ENCODE assay signal across 9 cellular contexts in genomic region chr10:124697837-124698559, GRCh38. TPM values are rescaled to one million over a fixed set of nuclear protein-coding genes. Genes with fewer than 3 reads are reported as not detected.
DNase-seq lines count a peak whose midpoint lies in the region; ATAC-seq, FAIRE-seq and TF ChIP-seq lines count a peak whose summit lies in the region.
"Had no signal": no experiment of that assay in that cellular context is flagged by ENCODE, and none has a peak within 500 bp of the region (broad histone marks: within the 10 kb centered on the region; RNA-seq: fewer than 3 reads in every experiment).

No MANE protein-coding gene starts in this region.

- TF ChIP-seq CTCF in OCI-LY7 (conservative IDR thresholded peaks at IDR 0.05; ENCODE audit: low read length) (no peak), HepG2 (CRISPR knock-in tag; IDR thresholded peaks at IDR 0.05) (no peak)

- peak overlapping the region; percentile 65; the same call in 1 of the 2 replicates for H3K4me2 ChIP-seq in OCI-LY7 (ENCODE audit: low read length)
- no peak overlapping the region for H3K4me2 ChIP-seq in HepG2 (ENCODE audit: low read depth, low read length)
- H3K4me2 ChIP-seq: A549 had no signal

- H3K27ac ChIP-seq in OCI-LY7 (ENCODE audit: low read depth, low read length, poor library complexity, severe bottlenecking) (peak overlapping the region; percentile 74), HepG2 (ENCODE audit: extremely low read length, insufficient read depth, low read length) (no peak overlapping the region)
- H3K27ac ChIP-seq: A549 had no signal

- DNase-seq in DMS153 (lab: John Stamatoyannopoulos, UW) (peak; percentile 19), DMS153 treated with DMSO at 0.1 percent for 48 hours (lab: John Stamatoyannopoulos, UW; ENCODE audit: unreplicated experiment) (no peak), OCI-LY7 (ENCODE audit: low spot score) (no peak), cerebellum (ENCODE audit: low spot score) (peak; percentile 61), GM03348 (ENCODE audit: low spot score) (no peak), HepG2 (ENCODE audit: low spot score) (no peak)
- DNase-seq in stimulated activated CD4-positive, alpha-beta T cell treated with anti-CD3 and anti-CD28 coated beads, TNF-alpha, amount 100 ng/mL, for 1 hour (ENCODE audit: low read depth in 3 of 3, low spot score in 1 of 3), result peak in 2 of 3 donors; percentile 33 to 41

- TF ChIP-seq POLR2A in HepG2 (IDR thresholded peaks at IDR 0.05; ENCODE audit: insufficient read depth in 1 of 2, low read depth in 2 of 2, low read length in 2 of 2), result no peak

- no peak overlapping the region for H3K9ac ChIP-seq in HepG2 (ENCODE audit: insufficient read depth, low read depth, low read length)

- no peak for ATAC-seq in HG02938 (IDR thresholded peaks at IDR 0.05; ENCODE audit: unreplicated experiment)
- no peak for ATAC-seq in HepG2

- H3K4me1 ChIP-seq in OCI-LY7 (ENCODE audit: insufficient read depth, low read length, poor library complexity, severe bottlenecking) (peaks cover 61% of the 10 kb centered on the region), HepG2 (ENCODE audit: insufficient read depth, low read length) (no peaks in the 10 kb centered on the region)
- H3K4me1 ChIP-seq: A549 had no signal

- POLR2A ChIA-PET in OCI-LY7 (lab: Charles Lee), result interaction anchor here (1.7 to 2.4 kb wide), 2 partner anchors 8 to 19 kb away, joined by 5 to 15 read pairs; no protein-coding TSS in a partner anchor
- POLR2A ChIA-PET in HepG2 (lab: Yijun Ruan, JAX), result no interaction called here

- no peak for TF ChIP-seq EP300 in HepG2 (IDR thresholded peaks at IDR 0.05; ENCODE audit: low read depth in 2 of 2, low read length in 2 of 2)
- TF ChIP-seq EP300 in HepG2 (CRISPR knock-in tag; IDR thresholded peaks at IDR 0.05; ENCODE audit: borderline replicate concordance), result no peak

- H3K9me3 ChIP-seq in OCI-LY7 (ENCODE audit: low read length) (no peaks in the 10 kb centered on the region), HepG2 (ENCODE audit: low read length) (no peaks in the 10 kb centered on the region)
- H3K9me3 ChIP-seq: A549 had no signal

- H2AFZ ChIP-seq in OCI-LY7 (ENCODE audit: low read length), result no peak overlapping the region
- no peak overlapping the region for H2AFZ ChIP-seq in HepG2 (ENCODE audit: low read length)

- no peaks in the 10 kb centered on the region for H3K9me2 ChIP-seq in OCI-LY7 (ENCODE audit: insufficient read depth, low read length)

- intact Hi-C loops in OCI-LY7 (cut with micrococcal nuclease; ENCODE audit: unreplicated experiment), result no loop called here
- intact Hi-C loops in HepG2 (cut with micrococcal nuclease; ENCODE audit: unreplicated experiment), result no loop called here

- in situ Hi-C loops in HepG2 (cut with HindIII; ENCODE audit: extremely low pct_ligation_motif_present, low pct_unique_long_range_greater_than_20kb), result no loop called here

- no peaks in the 10 kb centered on the region for H3K27me3 ChIP-seq in HepG2 (ENCODE audit: control insufficient read depth in 1 of 2, insufficient read depth in 2 of 2, low read length in 2 of 2)

- BruUV-seq in OCI-LY7 (replicated peaks; lab: Mats Ljungman, UMichigan) (no TSS peak), HepG2 (replicated peaks; lab: Mats Ljungman, UMichigan) (no TSS peak)

- TF ChIP-seq RAD21 in HepG2 (CRISPR knock-in tag; IDR thresholded peaks at IDR 0.05), result no peak

- H4K20me1 ChIP-seq in OCI-LY7 (ENCODE audit: insufficient read depth, low read length) (no peaks in the 10 kb centered on the region), HepG2 (ENCODE audit: insufficient read depth, low read length) (0 out of 2 replicates have a peak, but pooled peaks cover 2% of the 10 kb centered on the region)

- peaks cover 92% of the 10 kb centered on the region for H3K36me3 ChIP-seq in OCI-LY7 (ENCODE audit: insufficient read depth, low read length)
- H3K36me3 ChIP-seq in HepG2 (replicated peaks in 1 of 2; ENCODE audit: control insufficient read depth in 1 of 2, insufficient read depth in 2 of 2, low read length in 2 of 2), result peaks cover 8 to 48% of the 10 kb centered on the region in 2 experiments; a peak in 4 of 5 replicates

- WGBS in HepG2 (ENCODE audit: low lambda C conversion rate), result 95% methylated on average over 4 of the region's 13 CpGs

- H3K79me2 ChIP-seq in OCI-LY7 (ENCODE audit: insufficient read depth, low read depth, low read length) (no peaks in the 10 kb centered on the region; the same call in 1 of the 2 replicates), HepG2 (ENCODE audit: insufficient read depth, low read length) (no peaks in the 10 kb centered on the region)

- no peak for FAIRE-seq in HepG2 (lab: Jason Lieb, UNC)
- FAIRE-seq: A549 had no signal

- CTCF ChIA-PET in OCI-LY7 (lab: Charles Lee; ENCODE audit: unreplicated experiment) (interaction anchor here (1.0 kb wide), 1 partner anchor 18 kb away, joined by 3 read pairs; no protein-coding TSS in a partner anchor), HepG2 (lab: Yijun Ruan, JAX; ENCODE audit: low intra/inter-chr PET ratio, low total read pairs) (no interaction called here)

- H3K4me3 ChIP-seq in OCI-LY7 (ENCODE audit: low read depth, low read length, poor library complexity, severe bottlenecking) (no peak overlapping the region), HepG2 (replicated peaks in 1 of 3; ENCODE audit: insufficient read depth in 1 of 3, low read depth in 2 of 3, low read length in 3 of 3) (no peak overlapping the region)
- H3K4me3 ChIP-seq: A549 had no signal

TF ChIP-seq in HepG2, 621 proteins besides CTCF, POLR2A, EP300 and RAD21 (continues in another document):
- TF ChIP-seq BCL3 (CRISPR knock-in tag; IDR thresholded peaks at IDR 0.05), result no peak
- TF ChIP-seq NCOA2 (CRISPR knock-in tag; IDR thresholded peaks at IDR 0.05), result no peak
- TF ChIP-seq ZNF775 (CRISPR knock-in tag; IDR thresholded peaks at IDR 0.05; ENCODE audit: borderline replicate concordance), result no peak
- TF ChIP-seq, protein P1, sequence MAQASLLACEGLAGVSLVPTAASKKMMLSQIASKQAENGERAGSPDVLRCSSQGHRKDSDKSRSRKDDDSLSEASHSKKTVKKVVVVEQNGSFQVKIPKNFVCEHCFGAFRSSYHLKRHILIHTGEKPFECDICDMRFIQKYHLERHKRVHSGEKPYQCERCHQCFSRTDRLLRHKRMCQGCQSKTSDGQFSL (CRISPR knock-in tag; IDR thresholded peaks at IDR 0.05), result no peak
- no peak for TF ChIP-seq IKZF1 (IDR thresholded peaks at IDR 0.05)
- TF ChIP-seq SKIL (CRISPR knock-in tag; IDR thresholded peaks at IDR 0.05; ENCODE audit: borderline replicate concordance), result no peak

RNA-seq across cellular contexts. Expression of gene FAM53B, which starts 46.2 kb away (rescaled TPM):
- 37.6 and 56.6 TPM in 2 replicates for total RNA-seq in OCI-LY7 (2014; rRNA removed; shearing (Covaris generic))
- total RNA-seq in OCI-LY7 (2022) (50.5 and 58.5 TPM in 2 replicates), cerebellum (35.2 TPM), HepG2 (2016; rRNA removed; fragmentation: Illumina TruSeq; extraction: Trizol) (17.6 and 19.3 TPM in 2 replicates)
- total RNA-seq in HepG2 (2016; cell fraction: cytosol; rRNA removed; fragmentation: Illumina TruSeq; extraction: Trizol; ENCODE audit: low read depth), result 37.4 and 40.4 TPM in 2 replicates
- 15.2 and 19.1 TPM in 2 replicates for total RNA-seq in HepG2 (2016; cell fraction: insoluble cytoplasmic fraction; rRNA removed; fragmentation: Illumina TruSeq; extraction: Trizol)
- 19.0 and 21.2 TPM in 2 replicates for total RNA-seq in HepG2 (2016; cell fraction: membrane; rRNA removed; fragmentation: Illumina TruSeq; extraction: Trizol)
- 13.6 and 18.0 TPM in 2 replicates for total RNA-seq in HepG2 (2016; cell fraction: nucleus; rRNA removed; fragmentation: Illumina TruSeq; extraction: Trizol)
- polyA plus RNA-seq in HepG2 (2011; rRNA removed), result 5.8 and 6.4 TPM in 2 replicates
- polyA plus RNA-seq in HepG2 (2011; cell fraction: cytosol; rRNA removed), result 4.7 and 7.2 TPM in 2 replicates
- 7.7 and 11.9 TPM in 2 replicates for polyA plus RNA-seq in HepG2 (2011; cell fraction: nucleus; rRNA removed)
- polyA plus RNA-seq in HepG2 (2012), result 3.5 and 5.6 TPM in 2 replicates
- 0.71 and 0.72 TPM in 2 replicates for polyA plus RNA-seq in HepG2 (2016; cell fraction: cytosol; fragmentation: Illumina TruSeq; extraction: Trizol; ENCODE audit: low read depth)
- 10.3 and 11.4 TPM in 2 replicates for polyA plus RNA-seq in HepG2 (2016; cell fraction: insoluble cytoplasmic fraction; fragmentation: Illumina TruSeq; extraction: Trizol; ENCODE audit: low read depth)
- polyA plus RNA-seq in HepG2 (2016; cell fraction: membrane; fragmentation: Illumina TruSeq; extraction: Trizol; ENCODE audit: low read depth), result 3.6 and 4.1 TPM in 2 replicates
- 13.5 and 14.8 TPM in 2 replicates for polyA plus RNA-seq in HepG2 (2016; cell fraction: nucleus; fragmentation: Illumina TruSeq; extraction: Trizol; ENCODE audit: insufficient read depth, low read depth)
- polyA minus RNA-seq in HepG2 (2011; rRNA and poly(A)+ RNA removed; ENCODE audit: low replicate concordance), result 28.7 and 33.7 TPM in 2 replicates
- 7.5 and 12.7 TPM in 2 replicates for polyA minus RNA-seq in HepG2 (2011; cell fraction: cytosol; rRNA and poly(A)+ RNA removed)
- 9.5 and 10.1 TPM in 2 replicates for polyA minus RNA-seq in HepG2 (2011; cell fraction: nucleus; rRNA and poly(A)+ RNA removed)

Comparison
In these comparisons a context has a peak if more than half of its experiments do, and no peak if none do; other contexts are left out.
1. DNase-seq: peak in DMS153 (single experiment), cerebellum (single experiment) and stimulated activated CD4-positive, alpha-beta T cell treated with anti-CD3 and anti-CD28 coated beads, TNF-alpha, amount 100 ng/mL, for 1 hour (2 of 3); none in DMS153 treated with DMSO at 0.1 percent for 48 hours (single experiment), OCI-LY7 (single experiment), GM03348 (single experiment) and HepG2 (single experiment).